In the genomic region with DNA sequence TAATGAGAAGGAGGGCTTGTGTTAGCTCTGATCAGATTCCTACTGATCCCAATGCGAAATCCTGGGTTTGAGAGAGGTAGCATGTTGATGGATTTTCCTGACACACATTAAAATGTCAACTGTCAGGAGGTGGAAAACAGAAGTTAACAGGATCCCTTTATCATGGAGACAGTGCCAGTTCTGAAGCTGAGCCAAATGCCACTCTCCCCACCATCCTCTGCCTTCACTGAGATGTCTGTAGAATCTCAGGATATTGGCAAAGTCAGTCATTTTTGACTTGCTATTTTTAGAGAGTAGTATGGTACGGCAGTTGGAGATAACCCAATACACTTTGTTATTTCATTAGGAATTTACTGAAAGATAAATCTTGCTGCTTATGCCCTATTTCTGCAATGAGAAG, we compare ENCODE assay signal across 25 cellular contexts.
DNase-seq lines count a peak whose midpoint lies in the region; ATAC-seq and TF ChIP-seq lines count a peak whose summit lies in the region.
"Had no signal": no experiment of that assay in that cellular context is flagged by ENCODE, and none has a peak within 500 bp of the region (broad histone marks: within the 10 kb centered on the region; RNA-seq: fewer than 3 reads in every experiment).

No MANE protein-coding gene starts in this region.

- H2BK120ac ChIP-seq in IMR-90 (ENCODE audit: low read depth, low read length), result 0 out of 2 replicates have a peak overlapping the region, but pooled peaks have one; percentile 6

- no TSS peak for BruUV-seq in IMR-90 (replicated peaks; lab: Mats Ljungman, UMichigan)

- H2BK5ac ChIP-seq in IMR-90 (ENCODE audit: low read depth, low read length, poor library complexity, severe bottlenecking), result no peak overlapping the region

- in situ Hi-C loops in IMR-90 (cut with MboI; ENCODE audit: low sequenced_read_pairs), result no loop called here

- POLR2A ChIA-PET in SK-N-SH (lab: Yijun Ruan, JAX) (no interaction called here), IMR-90 (lab: Charles Lee; ENCODE audit: unreplicated experiment) (no interaction called here)

- no peak for TF ChIP-seq POLR2A in IMR-90 (IDR thresholded peaks at IDR 0.05; ENCODE audit: low read depth, low read length)

- no peak for TF ChIP-seq RAD21 in SK-N-SH (IDR thresholded peaks at IDR 0.05; ENCODE audit: low read length)
- no peak for TF ChIP-seq RAD21 in IMR-90 (IDR thresholded peaks at IDR 0.05; ENCODE audit: low read length)

- CTCF ChIA-PET in SK-N-SH (lab: Yijun Ruan, JAX), result no interaction called here
- CTCF ChIA-PET in IMR-90 (lab: Yijun Ruan, JAX), result no interaction called here

- H3K4me3 Mint-ChIP-seq in neural progenitor cell, result no peak overlapping the region
- H3K4me3 Mint-ChIP-seq: CD14-positive monocyte; CD4-positive, alpha-beta memory T cell; CD4-positive, CD25-positive, alpha-beta regulatory T cell; CD8-positive, alpha-beta memory T cell had no signal

- H3K9me2 ChIP-seq in SK-N-SH, result no peaks in the 10 kb centered on the region

- no peaks in the 10 kb centered on the region for H3K9me1 ChIP-seq in IMR-90 (ENCODE audit: insufficient read depth, low read length)

- no peak for DNase-seq in SK-N-SH
- DNase-seq in IMR-90, result no peak
- peak; percentile 3 for DNase-seq in left kidney (ENCODE audit: low read depth, low spot score)
- no peak for DNase-seq in neural progenitor cell (ENCODE audit: low spot score)
- no peak for DNase-seq in OCI-M2 (lab: John Stamatoyannopoulos, UW; ENCODE audit: unreplicated experiment)
- no peak for DNase-seq in islet precursor cell
- DNase-seq: 8988T; ACHN; BE2C; C1 segment of cervical spinal cord; CD4-positive, alpha-beta memory T cell; CD4-positive, CD25-positive, alpha-beta regulatory T cell; CD8-positive, alpha-beta memory T cell; COR-L47; DMS 273 treated with DMSO at 0.1 percent for 48 hours; DMS53; DMS79; DND-41; EL; GDM1 had no signal

- H3K27ac Mint-ChIP-seq in neural progenitor cell, result no peak overlapping the region
- H3K27ac Mint-ChIP-seq: CD14-positive monocyte; CD4-positive, alpha-beta memory T cell; CD4-positive, CD25-positive, alpha-beta regulatory T cell; CD8-positive, alpha-beta memory T cell had no signal

- ATAC-seq in SK-N-SH treated with all-trans-retinoic acid at 6 μM for 48 hours (no peak), IMR-90 (ENCODE audit: low read depth) (no peak), HG03135 (IDR thresholded peaks at IDR 0.05; ENCODE audit: unreplicated experiment) (no peak)
- ATAC-seq: GM12878 had no signal

- H3F3A ChIP-seq in SK-N-SH (replicated peaks; ENCODE audit: insufficient read depth) (no peaks in the 10 kb centered on the region), neural progenitor cell (ENCODE audit: low read depth) (no peaks in the 10 kb centered on the region)

- no peak overlapping the region; the same call in 1 of the 2 replicates for H2AK5ac ChIP-seq in IMR-90 (ENCODE audit: low read depth, low read length)

- H3K4me1 ChIP-seq in SK-N-SH (ENCODE audit: control insufficient read depth in 1 of 2, insufficient read depth in 2 of 2, low read depth in 1 of 2, low read length in 1 of 2) (no peaks in the 10 kb centered on the region), IMR-90 (ENCODE audit: control insufficient read depth, insufficient read depth, low read length) (peaks cover 6% of the 10 kb centered on the region; the same call in 1 of the 2 replicates), neural progenitor cell (no peaks in the 10 kb centered on the region)
- H3K4me1 ChIP-seq: BE2C, BLaER1 had no signal

- H2BK20ac ChIP-seq in IMR-90 (ENCODE audit: low read depth, low read length), result no peak overlapping the region; the same call in 1 of the 2 replicates

- no peak overlapping the region for H2BK15ac ChIP-seq in IMR-90 (ENCODE audit: low read depth, low read length)

- H3K79me1 ChIP-seq in IMR-90 (ENCODE audit: low read depth in 1 of 2, low read length in 2 of 2), result no peaks in the 10 kb centered on the region

- H3K4me3 ChIP-seq in SK-N-SH (ENCODE audit: low read depth in 2 of 2, low read length in 1 of 2) (no peak overlapping the region), IMR-90 (ENCODE audit: insufficient read depth, low read depth, low read length) (no peak overlapping the region), neural progenitor cell (no peak overlapping the region)
- H3K4me3 ChIP-seq: BLaER1, GM12878 had no signal

- H3K27ac ChIP-seq in SK-N-SH (ENCODE audit: low read depth in 2 of 2, low read length in 1 of 2) (no peak overlapping the region), IMR-90 (ENCODE audit: insufficient read depth, low read length) (no peak overlapping the region), neural progenitor cell (no peak overlapping the region)
- H3K27ac ChIP-seq: BLaER1 had no signal

- no peak overlapping the region; the same call in 1 of the 2 replicates for H4K5ac ChIP-seq in IMR-90 (ENCODE audit: low read depth, low read length)

- TF ChIP-seq CTCF in SK-N-SH (IDR thresholded peaks at IDR 0.05) (no peak), IMR-90 (conservative IDR thresholded peaks at IDR 0.05; ENCODE audit: low read depth, low read length) (no peak), neural progenitor cell (IDR thresholded peaks at IDR 0.05) (no peak)

- H3K27me3 ChIP-seq in SK-N-SH (ENCODE audit: insufficient read depth), result no peaks in the 10 kb centered on the region
- no peaks in the 10 kb centered on the region for H3K27me3 ChIP-seq in IMR-90 (ENCODE audit: control insufficient read depth, insufficient read depth, low read length)
- H3K27me3 ChIP-seq in neural progenitor cell, result no peaks in the 10 kb centered on the region
- H3K27me3 ChIP-seq: BE2C, BLaER1 had no signal

- WGBS in SK-N-SH (ENCODE audit: low lambda C conversion rate), result 0% methylated on average over 2 of the region's 2 CpGs
- no CpG with 5 or more reads among the region's 2 CpGs for WGBS in IMR-90 (ENCODE audit: extremely low coverage in 2 of 2, insufficient read length in 1 of 2), 2 experiments

- H4K8ac ChIP-seq in IMR-90 (ENCODE audit: low read depth in 2 of 2, low read length in 2 of 2), result no peak overlapping the region

- no peak overlapping the region for H3K23ac ChIP-seq in IMR-90 (ENCODE audit: low read depth, low read length)

- no peak overlapping the region for H2AK9ac ChIP-seq in IMR-90 (replicated peaks; ENCODE audit: low read depth, low read length, poor library complexity)

- no peaks in the 10 kb centered on the region for H3K27me3 Mint-ChIP-seq in neural progenitor cell (ENCODE audit: insufficient read depth, low read depth)
- H3K27me3 Mint-ChIP-seq: CD4-positive, alpha-beta memory T cell; CD4-positive, CD25-positive, alpha-beta regulatory T cell; CD8-positive, alpha-beta memory T cell had no signal

- no peak overlapping the region for H3K9ac ChIP-seq in SK-N-SH
- H3K9ac ChIP-seq in IMR-90 (ENCODE audit: low read depth, low read length), result no peak overlapping the region
- no peak overlapping the region for H3K9ac ChIP-seq in neural progenitor cell
- H3K9ac ChIP-seq: BLaER1 had no signal

- no peaks in the 10 kb centered on the region for H3K4me1 Mint-ChIP-seq in neural progenitor cell
- H3K4me1 Mint-ChIP-seq: CD14-positive monocyte; CD4-positive, alpha-beta memory T cell; CD4-positive, CD25-positive, alpha-beta regulatory T cell; CD8-positive, alpha-beta memory T cell had no signal

- H3K36me3 Mint-ChIP-seq in neural progenitor cell, result no peaks in the 10 kb centered on the region
- H3K36me3 Mint-ChIP-seq: CD14-positive monocyte; CD4-positive, alpha-beta memory T cell; CD4-positive, CD25-positive, alpha-beta regulatory T cell; CD8-positive, alpha-beta memory T cell had no signal

- H3K79me2 ChIP-seq in SK-N-SH (ENCODE audit: insufficient read depth) (no peaks in the 10 kb centered on the region), neural progenitor cell (ENCODE audit: low read depth) (no peaks in the 10 kb centered on the region)

- H3K36me3 ChIP-seq in SK-N-SH (replicated peaks in 1 of 2; ENCODE audit: control insufficient read depth in 1 of 2, insufficient read depth in 2 of 2, low read length in 1 of 2), result no peaks in the 10 kb centered on the region
- H3K36me3 ChIP-seq in IMR-90 (ENCODE audit: control insufficient read depth, insufficient read depth, low read length), result no peaks in the 10 kb centered on the region
- H3K36me3 ChIP-seq in neural progenitor cell, result no peaks in the 10 kb centered on the region
- H3K36me3 ChIP-seq: BE2C, BLaER1 had no signal

- H3K4me2 ChIP-seq in SK-N-SH, result no peak overlapping the region
- H3K4me2 ChIP-seq in IMR-90 (ENCODE audit: low read depth, low read length), result no peak overlapping the region
- no peak overlapping the region for H3K4me2 ChIP-seq in neural progenitor cell
- H3K4me2 ChIP-seq: BLaER1 had no signal

- dilution Hi-C loops in IMR-90 (cut with HindIII; ENCODE audit: low sequenced_read_pairs, unreplicated experiment), result no loop called here

- no peak overlapping the region for H3K4ac ChIP-seq in IMR-90 (ENCODE audit: low read depth, low read length)

- no peaks in the 10 kb centered on the region for H3K9me3 Mint-ChIP-seq in neural progenitor cell

- no peak for TF ChIP-seq EP300 in SK-N-SH (IDR thresholded peaks at IDR 0.05; ENCODE audit: borderline replicate concordance in 1 of 2, low read depth in 1 of 2, low read length in 1 of 2)

- H2AFZ ChIP-seq in SK-N-SH (ENCODE audit: low read depth) (no peak overlapping the region), IMR-90 (replicated peaks; ENCODE audit: low read length, poor library complexity) (peak overlapping the region; percentile 37), neural progenitor cell (replicated peaks) (peak overlapping the region; percentile 37)

- H3K18ac ChIP-seq in IMR-90 (ENCODE audit: low read depth, low read length), result no peak overlapping the region; the same call in 1 of the 2 replicates

- H3K14ac ChIP-seq in IMR-90 (replicated peaks; ENCODE audit: low read depth, low read length), result peak overlapping the region; percentile 46

- H3K56ac ChIP-seq in IMR-90 (ENCODE audit: extremely low read depth, insufficient read depth, low read length), result no peak overlapping the region

- H4K20me1 ChIP-seq in SK-N-SH (ENCODE audit: insufficient read depth) (no peaks in the 10 kb centered on the region), IMR-90 (ENCODE audit: insufficient read depth, low read length) (no peaks in the 10 kb centered on the region), neural progenitor cell (ENCODE audit: low read depth) (no peaks in the 10 kb centered on the region)
- H4K20me1 ChIP-seq: BLaER1 had no signal

- H3K9me3 ChIP-seq in SK-N-SH (no peaks in the 10 kb centered on the region), IMR-90 (ENCODE audit: control insufficient read depth, insufficient read depth, low read length) (no peaks in the 10 kb centered on the region), neural progenitor cell (ENCODE audit: low read depth) (no peaks in the 10 kb centered on the region)
- H3K9me3 ChIP-seq: BE2C, BLaER1 had no signal

- peak overlapping the region; percentile 20; the same call in 1 of the 2 replicates for H4K91ac ChIP-seq in IMR-90 (ENCODE audit: insufficient read depth, low read depth, low read length)

- intact Hi-C loops in IMR-90 (cut with micrococcal nuclease), result no loop called here

TF ChIP-seq in SK-N-SH treated with all-trans-retinoic acid at 6 μM for 48 hours, 23 proteins besides CTCF, POLR2A, EP300 and RAD21 (continues in another document):
- TF ChIP-seq ZFP30 (CRISPR knock-in tag; IDR thresholded peaks at IDR 0.05), result no peak

TF ChIP-seq in SK-N-SH, 30 proteins besides CTCF, POLR2A, EP300 and RAD21 (continues in another document):
- TF ChIP-seq NFIC (IDR thresholded peaks at IDR 0.05; ENCODE audit: borderline replicate concordance), result no peak

TF ChIP-seq in IMR-90, 13 proteins besides CTCF, POLR2A, EP300 and RAD21 (continues in another document):
- no peak for TF ChIP-seq SMC3 (IDR thresholded peaks at IDR 0.05; ENCODE audit: low read depth, low read length)
